Comparison of ENCODE assay signal across 8 cellular contexts in genomic region chr2:69770193-69770702, GRCh38. TPM values are rescaled to one million over a fixed set of nuclear protein-coding genes. Genes with fewer than 3 reads are reported as not detected.
DNase-seq lines count a peak whose midpoint lies in the region; ATAC-seq and TF ChIP-seq lines count a peak whose summit lies in the region.

No MANE protein-coding gene starts in this region.

- intact Hi-C loops in OCI-LY7 (cut with micrococcal nuclease; ENCODE audit: unreplicated experiment): no loop called here

- WGBS in endodermal cell (ENCODE audit: insufficient coverage in 1 of 2, insufficient read length in 1 of 2), 2 experiments: 93 to 100% methylated on average over 1 to 5 of the region's 5 CpGs

- ATAC-seq in RWPE2 (ENCODE audit: low read depth): peak; percentile 95

- no peaks in the 10 kb centered on the region for H3K9me2 ChIP-seq in OCI-LY7 (ENCODE audit: insufficient read depth, low read length)

- no peak overlapping the region for H2AFZ ChIP-seq in OCI-LY7 (ENCODE audit: low read length)

- CTCF ChIA-PET in OCI-LY7 (lab: Charles Lee; ENCODE audit: unreplicated experiment): no interaction called here

- H3K4me1 ChIP-seq in RWPE2 (ENCODE audit: insufficient read depth, poor library complexity, severe bottlenecking): peaks cover 25% of the 10 kb centered on the region
- peaks cover 10% of the 10 kb centered on the region for H3K4me1 ChIP-seq in endodermal cell (ENCODE audit: control insufficient read depth, insufficient read depth, low read length)
- no peaks in the 10 kb centered on the region for H3K4me1 ChIP-seq in OCI-LY7 (ENCODE audit: insufficient read depth, low read length, poor library complexity, severe bottlenecking)

- H3K27ac ChIP-seq in RWPE2 (ENCODE audit: poor library complexity, severe bottlenecking) (peak overlapping the region; percentile 44), endodermal cell (ENCODE audit: low read depth, low read length) (no peak overlapping the region), OCI-LY7 (ENCODE audit: low read depth, low read length, poor library complexity, severe bottlenecking) (no peak overlapping the region)

- H3K9me3 ChIP-seq in RWPE2 (ENCODE audit: severe bottlenecking) (no peaks in the 10 kb centered on the region), endodermal cell (ENCODE audit: control insufficient read depth, low read length) (no peaks in the 10 kb centered on the region), OCI-LY7 (ENCODE audit: low read length) (no peaks in the 10 kb centered on the region)

- no peaks in the 10 kb centered on the region for H3K27me3 Mint-ChIP-seq in activated T-cell treated with anti-CD3 and anti-CD28 coated beads, Interleukin-2, amount 50 U/mL, for 24 hours
- H3K27me3 Mint-ChIP-seq in endodermal cell (ENCODE audit: insufficient read depth): no peaks in the 10 kb centered on the region
- no peaks in the 10 kb centered on the region for H3K27me3 Mint-ChIP-seq in nephron (ENCODE audit: low read depth)

- H3K4me1 Mint-ChIP-seq in activated T-cell treated with anti-CD3 and anti-CD28 coated beads, Interleukin-2, amount 50 U/mL, for 24 hours (ENCODE audit: low read depth): peaks cover 66% of the 10 kb centered on the region
- H3K4me1 Mint-ChIP-seq in endodermal cell (peaks cover 24% of the 10 kb centered on the region), nephron (peaks cover 50% of the 10 kb centered on the region)

- no TSS peak for BruUV-seq in OCI-LY7 (replicated peaks; lab: Mats Ljungman, UMichigan)

- H3K9ac ChIP-seq in endodermal cell (ENCODE audit: extremely low read depth, low read length, poor library complexity, severe bottlenecking): no peak overlapping the region

- TF ChIP-seq CTCF in RWPE2 (IDR thresholded peaks at IDR 0.05; ENCODE audit: poor library complexity, severe bottlenecking): no peak
- TF ChIP-seq CTCF in endodermal cell (conservative IDR thresholded peaks at IDR 0.05): no peak
- no peak for TF ChIP-seq CTCF in nephron (IDR thresholded peaks at IDR 0.05; ENCODE audit: unreplicated experiment in 3 of 3)
- no peak for TF ChIP-seq CTCF in OCI-LY7 (conservative IDR thresholded peaks at IDR 0.05; ENCODE audit: low read length)

- H3K4me2 ChIP-seq in OCI-LY7 (ENCODE audit: low read length): no peak overlapping the region

- no peak overlapping the region for H3K4me3 ChIP-seq in RWPE2 (ENCODE audit: severe bottlenecking)
- no peak overlapping the region for H3K4me3 ChIP-seq in endodermal cell (ENCODE audit: low read length)
- no peak overlapping the region for H3K4me3 ChIP-seq in OCI-LY7 (ENCODE audit: low read depth, low read length, poor library complexity, severe bottlenecking)

- no peaks in the 10 kb centered on the region for H3K79me2 ChIP-seq in OCI-LY7 (ENCODE audit: insufficient read depth, low read depth, low read length)

- no peaks in the 10 kb centered on the region for H3K36me3 ChIP-seq in RWPE2 (ENCODE audit: low read depth)
- H3K36me3 ChIP-seq in endodermal cell (ENCODE audit: control insufficient read depth, insufficient read depth, low read length): no peaks in the 10 kb centered on the region
- no peaks in the 10 kb centered on the region for H3K36me3 ChIP-seq in OCI-LY7 (ENCODE audit: insufficient read depth, low read length)

- DNase-seq in activated T-cell treated with anti-CD3 and anti-CD28 coated beads, Interleukin-2, amount 50 U/mL, for 24 hours: peak; percentile 40
- DNase-seq in activated T-cell treated with anti-CD3 and anti-CD28 coated beads, Interleukin-2, amount 50 U/mL, for 1 hour: no peak
- DNase-seq in RWPE2 (ENCODE audit: low spot score): no peak
- no peak for DNase-seq in endodermal cell
- no peak for DNase-seq in germinal center (ENCODE audit: low spot score)
- no peak for DNase-seq in OCI-LY7 (ENCODE audit: low spot score)
- no peak for DNase-seq in NCI-H82 treated with DMSO at 0.1 percent for 48 hours (lab: John Stamatoyannopoulos, UW; ENCODE audit: unreplicated experiment)

- H3K27me3 ChIP-seq in RWPE2 (ENCODE audit: insufficient read depth, poor library complexity, severe bottlenecking): no peaks in the 10 kb centered on the region
- no peaks in the 10 kb centered on the region for H3K27me3 ChIP-seq in endodermal cell (ENCODE audit: control insufficient read depth, insufficient read depth, low read length, poor library complexity, severe bottlenecking)

- H3K4me3 Mint-ChIP-seq in activated T-cell treated with anti-CD3 and anti-CD28 coated beads, Interleukin-2, amount 50 U/mL, for 24 hours: peak overlapping the region; percentile 10
- no peak overlapping the region for H3K4me3 Mint-ChIP-seq in endodermal cell
- no peak overlapping the region for H3K4me3 Mint-ChIP-seq in nephron

- POLR2A ChIA-PET in OCI-LY7 (lab: Charles Lee): no interaction called here

- H3K9me3 Mint-ChIP-seq in activated T-cell treated with anti-CD3 and anti-CD28 coated beads, Interleukin-2, amount 50 U/mL, for 24 hours: no peaks in the 10 kb centered on the region
- peaks cover under 1% of the 10 kb centered on the region for H3K9me3 Mint-ChIP-seq in endodermal cell
- no peaks in the 10 kb centered on the region for H3K9me3 Mint-ChIP-seq in nephron

- no peaks in the 10 kb centered on the region for H4K20me1 ChIP-seq in OCI-LY7 (ENCODE audit: insufficient read depth, low read length)

- peak overlapping the region; percentile 77 for H3K27ac Mint-ChIP-seq in activated T-cell treated with anti-CD3 and anti-CD28 coated beads, Interleukin-2, amount 50 U/mL, for 24 hours
- H3K27ac Mint-ChIP-seq in endodermal cell (peak overlapping the region; percentile 42), nephron (peak overlapping the region; percentile 37 to 73 (median 47))

- no peaks in the 10 kb centered on the region for H3K36me3 Mint-ChIP-seq in activated T-cell treated with anti-CD3 and anti-CD28 coated beads, Interleukin-2, amount 50 U/mL, for 24 hours (ENCODE audit: low read depth)
- H3K36me3 Mint-ChIP-seq in endodermal cell (ENCODE audit: low read depth) (no peaks in the 10 kb centered on the region), nephron (ENCODE audit: low read depth) (no peaks in the 10 kb centered on the region)

RNA-seq across cellular contexts. Expression of gene ANXA4, which starts 28.3 kb away (rescaled TPM):
- 10 to 100 TPM; 18.0 to 21.4 TPM for total RNA-seq in endodermal cell
- polyA plus RNA-seq in endodermal cell (2013, experiment 1 of 2): 11.0 TPM
- 11.1 TPM for polyA plus RNA-seq in endodermal cell (2013, experiment 2 of 2)
- 0.38 and 0.72 TPM in 2 replicates for total RNA-seq in OCI-LY7 (2014; rRNA removed; shearing (Covaris generic))
- total RNA-seq in OCI-LY7 (2022): 3.5 and 3.6 TPM in 2 replicates

RNA-seq across cellular contexts. Expression of gene GMCL1, which starts 59.2 kb away (rescaled TPM):
- total RNA-seq in endodermal cell: 10 to 100 TPM; 19.7 to 25.5 TPM
- 24.0 TPM for polyA plus RNA-seq in endodermal cell (2013, experiment 1 of 2)
- 22.6 TPM for polyA plus RNA-seq in endodermal cell (2013, experiment 2 of 2)
- 11.9 and 14.4 TPM in 2 replicates for total RNA-seq in OCI-LY7 (2014; rRNA removed; shearing (Covaris generic))
- 25.9 and 28.2 TPM in 2 replicates for total RNA-seq in OCI-LY7 (2022)

Comparison
In these comparisons a context has a peak if more than half of its experiments do, and no peak if none do; other contexts are left out.
1. RNA of gene ANXA4, which starts 28.3 kb away (total RNA-seq): 18.0 to 21.4 TPM in endodermal cell; 0.38 to 3.6 TPM in OCI-LY7; every median in the first group is over 4 times any median in the second.
2. Peak in every context shown above with its lines, with median percentiles within 50 percentile points of each other: H3K27ac Mint-ChIP-seq.